ENCODE assay signal across 8 cellular contexts in genomic region chr12:69157023-69157655, GRCh38.
DNase-seq lines count a peak whose midpoint lies in the region; ATAC-seq and TF ChIP-seq lines count a peak whose summit lies in the region.

No MANE protein-coding gene starts in this region.

- H3K4me3 Mint-ChIP-seq in CD14-positive monocyte, result peak overlapping the region; percentile 63 to 66

- peak overlapping the region in 45 of 59 donors; percentile 5 to 55 (median 33) for H3K4me3 ChIP-seq in dorsolateral prefrontal cortex

- peak overlapping the region in 2 of 59 donors; percentile 7 to 8 for H3K27ac ChIP-seq in dorsolateral prefrontal cortex

- TF ChIP-seq CTCF in CD14-positive monocyte (IDR thresholded peaks at IDR 0.05), result peak; percentile 95
- peak; percentile 58 to 97 (median 90) for TF ChIP-seq CTCF in dorsolateral prefrontal cortex (IDR thresholded peaks at IDR 0.05 in 54 of 56, conservative IDR thresholded peaks at IDR 0.05 in 2 of 56; ENCODE audit: low read depth in 1 of 56, partially characterized antibody in 56 of 56)

- H3K27me3 Mint-ChIP-seq in CD14-positive monocyte (ENCODE audit: low read depth in 3 of 3), result peaks cover 2 to 6% (median 2%) of the 10 kb centered on the region in 3 donors

- DNase-seq in CD14-positive monocyte (ENCODE audit: low spot score) (peak; percentile 85), NCI-H82 treated with DMSO at 0.1 percent for 48 hours (lab: John Stamatoyannopoulos, UW; ENCODE audit: unreplicated experiment) (peak; percentile 65), dorsolateral prefrontal cortex (peak; percentile 44 to 89 (median 80)), medulla oblongata (ENCODE audit: extremely low spot score) (peak; percentile 90)
- DNase-seq in activated CD4-positive, alpha-beta T cell treated with anti-CD3 and anti-CD28 coated beads, Interleukin-2, amount 50 U/mL, for 48 hours, result peak; percentile 97
- DNase-seq in stimulated activated CD8-positive, alpha-beta memory T cell treated with anti-CD3 and anti-CD28 coated beads, Interleukin-15, amount 100 ng/mL, for 4 hours (ENCODE audit: low read depth in 2 of 2), result peak; percentile 66 to 75

- peak overlapping the region in 1 of 7 donors; percentile 63 for H3K27ac Mint-ChIP-seq in CD14-positive monocyte

- intact Hi-C loops in CD14-positive monocyte (cut with micrococcal nuclease) (loop anchor here (5.0 to 10.0 kb wide), 2 partner anchors 88 to 100 kb away; no protein-coding TSS in a partner anchor), dorsolateral prefrontal cortex (cut with DNase I) (loop anchor here (2.0 to 10.0 kb wide), 5 partner anchors 80 to 322 kb away; partner anchors contain the start of genes CPSF6 (in 1 of the 2) and YEATS4 (in 1 of the 2))

- H3K4me1 Mint-ChIP-seq in CD14-positive monocyte, result peaks cover 14% of the 10 kb centered on the region

- H3K27me3 ChIP-seq in dorsolateral prefrontal cortex, result no peaks in the 10 kb centered on the region

- ATAC-seq in GM19324 (IDR thresholded peaks at IDR 0.05; ENCODE audit: low FRiP score, unreplicated experiment), result peak; percentile 95
- peak; percentile 92 for ATAC-seq in HG03432 (IDR thresholded peaks at IDR 0.05; ENCODE audit: unreplicated experiment)

- H3K36me3 Mint-ChIP-seq in CD14-positive monocyte, result no peaks in the 10 kb centered on the region

- no peaks in the 10 kb centered on the region for H3K9me3 Mint-ChIP-seq in CD14-positive monocyte
